ENCODE assay signal across 1 cellular context in the genomic region with DNA sequence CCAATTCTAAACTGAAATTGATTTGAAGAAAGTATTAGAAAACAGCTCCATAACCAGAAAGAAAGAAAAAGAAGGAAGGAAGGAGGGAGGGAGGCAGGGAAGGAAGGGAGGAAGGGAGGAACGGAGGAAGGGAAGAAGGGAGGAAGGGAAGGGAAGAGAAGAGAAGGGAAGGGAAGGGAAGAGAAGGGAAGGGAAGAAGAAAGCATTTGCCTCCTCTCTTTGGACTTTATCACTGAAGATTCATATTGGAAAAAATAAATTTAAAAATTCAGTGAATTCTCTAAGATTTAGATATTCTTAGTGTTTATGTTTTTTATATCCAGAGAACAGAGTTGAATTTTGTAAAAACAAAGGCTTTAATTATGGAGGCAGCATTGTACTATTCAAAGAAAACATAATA.
TF ChIP-seq lines count a peak whose summit lies in the region.

No MANE protein-coding gene starts in this region.

TF ChIP-seq in HepG2, 621 proteins besides CTCF, POLR2A, EP300 and RAD21 (continued from another document):
- TF ChIP-seq, protein P1, sequence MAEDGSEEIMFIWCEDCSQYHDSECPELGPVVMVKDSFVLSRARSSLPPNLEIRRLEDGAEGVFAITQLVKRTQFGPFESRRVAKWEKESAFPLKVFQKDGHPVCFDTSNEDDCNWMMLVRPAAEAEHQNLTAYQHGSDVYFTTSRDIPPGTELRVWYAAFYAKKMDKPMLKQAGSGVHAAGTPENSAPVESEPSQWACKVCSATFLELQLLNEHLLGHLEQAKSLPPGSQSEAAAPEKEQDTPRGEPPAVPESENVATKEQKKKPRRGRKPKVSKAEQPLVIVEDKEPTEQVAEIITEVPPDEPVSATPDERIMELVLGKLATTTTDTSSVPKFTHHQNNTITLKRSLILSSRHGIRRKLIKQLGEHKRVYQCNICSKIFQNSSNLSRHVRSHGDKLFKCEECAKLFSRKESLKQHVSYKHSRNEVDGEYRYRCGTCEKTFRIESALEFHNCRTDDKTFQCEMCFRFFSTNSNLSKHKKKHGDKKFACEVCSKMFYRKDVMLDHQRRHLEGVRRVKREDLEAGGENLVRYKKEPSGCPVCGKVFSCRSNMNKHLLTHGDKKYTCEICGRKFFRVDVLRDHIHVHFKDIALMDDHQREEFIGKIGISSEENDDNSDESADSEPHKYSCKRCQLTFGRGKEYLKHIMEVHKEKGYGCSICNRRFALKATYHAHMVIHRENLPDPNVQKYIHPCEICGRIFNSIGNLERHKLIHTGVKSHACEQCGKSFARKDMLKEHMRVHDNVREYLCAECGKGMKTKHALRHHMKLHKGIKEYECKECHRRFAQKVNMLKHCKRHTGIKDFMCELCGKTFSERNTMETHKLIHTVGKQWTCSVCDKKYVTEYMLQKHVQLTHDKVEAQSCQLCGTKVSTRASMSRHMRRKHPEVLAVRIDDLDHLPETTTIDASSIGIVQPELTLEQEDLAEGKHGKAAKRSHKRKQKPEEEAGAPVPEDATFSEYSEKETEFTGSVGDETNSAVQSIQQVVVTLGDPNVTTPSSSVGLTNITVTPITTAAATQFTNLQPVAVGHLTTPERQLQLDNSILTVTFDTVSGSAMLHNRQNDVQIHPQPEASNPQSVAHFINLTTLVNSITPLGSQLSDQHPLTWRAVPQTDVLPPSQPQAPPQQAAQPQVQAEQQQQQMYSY (CRISPR knock-in tag; IDR thresholded peaks at IDR 0.05) = no peak
- TF ChIP-seq SIN3A (IDR thresholded peaks at IDR 0.05; ENCODE audit: borderline replicate concordance, low read depth, low read length) = no peak
